Comparison of ENCODE assay signal across 7 cellular contexts in the genomic region with DNA sequence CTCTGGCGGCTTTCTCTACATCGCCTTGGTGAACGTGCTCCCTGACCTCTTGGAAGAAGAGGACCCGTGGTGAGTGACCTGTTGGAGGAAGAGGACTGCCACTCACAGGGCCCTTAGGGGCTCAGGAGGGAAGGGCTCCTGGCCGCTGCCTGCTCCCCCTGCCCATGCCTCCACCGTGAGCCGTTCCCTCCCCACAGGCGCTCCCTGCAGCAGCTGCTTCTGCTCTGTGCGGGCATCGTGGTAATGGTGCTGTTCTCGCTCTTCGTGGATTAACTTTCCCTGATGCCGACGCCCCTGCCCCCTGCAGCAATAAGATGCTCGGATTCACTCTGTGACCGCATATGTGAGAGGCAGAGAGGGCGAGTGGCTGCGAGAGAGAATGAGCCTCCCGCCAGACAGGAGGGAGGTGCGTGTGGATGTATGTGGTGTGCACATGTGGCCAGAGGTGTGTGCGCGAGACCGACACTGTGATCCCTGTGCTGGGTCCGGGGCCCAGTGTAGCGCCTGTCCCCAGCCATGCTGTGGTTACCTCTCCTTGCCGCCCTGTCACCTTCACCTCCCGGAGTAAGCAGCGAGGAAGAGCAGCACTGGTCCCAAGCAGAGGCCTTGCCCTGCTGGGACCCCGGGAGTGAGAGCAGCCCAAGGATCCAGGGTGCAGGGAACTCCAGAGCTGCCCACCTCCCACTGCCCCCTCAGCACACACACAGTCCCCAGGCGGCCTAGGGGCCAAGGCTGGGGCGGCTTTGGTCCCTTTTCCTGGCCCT. TPM values are rescaled to one million over a fixed set of nuclear protein-coding genes. Genes with fewer than 3 reads are reported as not detected.
DNase-seq lines count a peak whose midpoint lies in the region; ATAC-seq and TF ChIP-seq lines count a peak whose summit lies in the region.
"Had no signal": no experiment of that assay in that cellular context is flagged by ENCODE, and none has a peak within 500 bp of the region (broad histone marks: within the 10 kb centered on the region; RNA-seq: fewer than 3 reads in every experiment).

No MANE protein-coding gene starts in this region.

- H3K9me3 Mint-ChIP-seq in brain = no peaks in the 10 kb centered on the region
- no peaks in the 10 kb centered on the region for H3K9me3 Mint-ChIP-seq in neural crest cell

- ATAC-seq in DND-41 (ENCODE audit: insufficient read depth, low read depth) (peak; percentile 36), left colon (no peak)

- no peak overlapping the region for H3K4me2 ChIP-seq in DND-41 (ENCODE audit: insufficient read depth, low read length)

- intact Hi-C loops in left colon (cut with DNase I, micrococcal nuclease) = no loop called here

- no peak for DNase-seq in DND-41
- DNase-seq in neural crest cell (ENCODE audit: low read depth, low spot score) = no peak
- DNase-seq in left colon = no peak
- no peak for DNase-seq in SK-N-DZ (ENCODE audit: low spot score)
- no peak for DNase-seq in SKM-1 (lab: John Stamatoyannopoulos, UW; ENCODE audit: unreplicated experiment)
- DNase-seq: COR-L47 had no signal

- H3K9me3 ChIP-seq in DND-41 (ENCODE audit: insufficient read depth, low read length, severe bottlenecking) = no peaks in the 10 kb centered on the region

- H3K27me3 Mint-ChIP-seq in brain (no peaks in the 10 kb centered on the region), neural crest cell (ENCODE audit: low read depth) (no peaks in the 10 kb centered on the region)

- H3K36me3 ChIP-seq in DND-41 (ENCODE audit: insufficient read depth, low read length) = peaks cover 70% of the 10 kb centered on the region

- no peak overlapping the region for H2AFZ ChIP-seq in DND-41 (ENCODE audit: low read depth, low read length)

- peak overlapping the region in 4 of 5 experiments; percentile 60 to 93 (median 70) for H3K27ac Mint-ChIP-seq in brain
- peak overlapping the region; percentile 82 for H3K27ac Mint-ChIP-seq in neural crest cell (ENCODE audit: unreplicated experiment)

- no peak overlapping the region for H3K4me3 ChIP-seq in DND-41 (ENCODE audit: low read depth in 1 of 2, low read length in 2 of 2)

- H3K79me2 ChIP-seq in DND-41 (ENCODE audit: insufficient read depth, low read length) = no peaks in the 10 kb centered on the region

- H3K27ac ChIP-seq in DND-41 (ENCODE audit: low read length) = no peak overlapping the region

- H3K36me3 Mint-ChIP-seq in brain (peaks cover 33% of the 10 kb centered on the region), neural crest cell (ENCODE audit: low read depth) (peaks cover 6% of the 10 kb centered on the region)

- H3K4me1 ChIP-seq in DND-41 (ENCODE audit: insufficient read depth, low read length) = 0 out of 2 replicates have a peak, but pooled peaks cover 1% of the 10 kb centered on the region

- no peak overlapping the region for H3K4me3 Mint-ChIP-seq in brain
- H3K4me3 Mint-ChIP-seq in neural crest cell = peak overlapping the region; percentile 61

- H3K4me1 Mint-ChIP-seq in brain (peaks cover 19% of the 10 kb centered on the region), neural crest cell (no peaks in the 10 kb centered on the region)

- H3K27me3 ChIP-seq in DND-41 (ENCODE audit: insufficient read depth, low read length, poor library complexity) = no peaks in the 10 kb centered on the region

- TF ChIP-seq CTCF in DND-41 (IDR thresholded peaks at IDR 0.05; ENCODE audit: borderline replicate concordance, extremely low read depth, low read length, poor library complexity, severe bottlenecking) (no peak), brain (conservative IDR thresholded peaks at IDR 0.05) (no peak), neural crest cell (conservative IDR thresholded peaks at IDR 0.05) (no peak)

- no peaks in the 10 kb centered on the region; the same call in 1 of the 2 replicates for H4K20me1 ChIP-seq in DND-41 (ENCODE audit: insufficient read depth, low read length)

- H3K9ac ChIP-seq in DND-41 (ENCODE audit: low read depth, low read length) = no peak overlapping the region

RNA-seq across cellular contexts. Expression of gene SLC39A13, which starts 6.9 kb away (rescaled TPM):
- 23.0 TPM for polyA plus RNA-seq in brain (ENCODE audit: insufficient read depth, low read depth, low replicate concordance)
- total RNA-seq in neural crest cell (34.5 and 36.0 TPM in 2 replicates), left colon (10 to 100 TPM; 17.9 to 20.2 TPM)
- polyA plus RNA-seq in SK-N-DZ (2014; cell fraction: cytosol; rRNA removed) = 27.2 and 37.3 TPM in 2 replicates
- polyA plus RNA-seq in SK-N-DZ (2014; cell fraction: nucleus; rRNA removed) = 82.3 and 117 TPM in 2 replicates

RNA-seq across cellular contexts. Expression of gene PSMC3, which starts 11.0 kb away (rescaled TPM):
- polyA plus RNA-seq in brain (ENCODE audit: insufficient read depth, low read depth, low replicate concordance) = 196 TPM
- 197 and 205 TPM in 2 replicates for total RNA-seq in neural crest cell
- total RNA-seq in left colon = 10 to 100 TPM; 74.8 to 82.5 TPM
- polyA plus RNA-seq in SK-N-DZ (2014; cell fraction: cytosol; rRNA removed) = 322 and 344 TPM in 2 replicates
- 120 and 171 TPM in 2 replicates for polyA plus RNA-seq in SK-N-DZ (2014; cell fraction: nucleus; rRNA removed)

RNA-seq across cellular contexts. Expression of gene RAPSN, which starts 33.7 kb away (rescaled TPM):
- polyA plus RNA-seq in brain (ENCODE audit: insufficient read depth, low read depth, low replicate concordance) = 0.24 TPM
- total RNA-seq in neural crest cell = 0.16 and 0.50 TPM in 2 replicates
- under 1 TPM; 0.61 to 0.70 TPM for total RNA-seq in left colon
- 0.28 and 1.2 TPM in 2 replicates for polyA plus RNA-seq in SK-N-DZ (2014; cell fraction: cytosol; rRNA removed)
- 0.31 TPM in 1 of 2 replicates, not detected in the other for polyA plus RNA-seq in SK-N-DZ (2014; cell fraction: nucleus; rRNA removed)

RNA-seq across cellular contexts. Expression of gene SPI1, which starts 36.9 kb away (rescaled TPM):
- polyA plus RNA-seq in brain (ENCODE audit: insufficient read depth, low read depth, low replicate concordance) = 7.5 TPM
- total RNA-seq in neural crest cell (not detected in 2 replicates), left colon (10 to 100 TPM in 1 of 2 donors, 1 to 10 TPM in 1; 5.0 to 15.8 TPM)
- 0.29 and 0.31 TPM in 2 replicates for polyA plus RNA-seq in SK-N-DZ (2014; cell fraction: cytosol; rRNA removed)
- not detected in 2 replicates for polyA plus RNA-seq in SK-N-DZ (2014; cell fraction: nucleus; rRNA removed)
